8 cellular contexts compared by ENCODE assay signal in the genomic region with DNA sequence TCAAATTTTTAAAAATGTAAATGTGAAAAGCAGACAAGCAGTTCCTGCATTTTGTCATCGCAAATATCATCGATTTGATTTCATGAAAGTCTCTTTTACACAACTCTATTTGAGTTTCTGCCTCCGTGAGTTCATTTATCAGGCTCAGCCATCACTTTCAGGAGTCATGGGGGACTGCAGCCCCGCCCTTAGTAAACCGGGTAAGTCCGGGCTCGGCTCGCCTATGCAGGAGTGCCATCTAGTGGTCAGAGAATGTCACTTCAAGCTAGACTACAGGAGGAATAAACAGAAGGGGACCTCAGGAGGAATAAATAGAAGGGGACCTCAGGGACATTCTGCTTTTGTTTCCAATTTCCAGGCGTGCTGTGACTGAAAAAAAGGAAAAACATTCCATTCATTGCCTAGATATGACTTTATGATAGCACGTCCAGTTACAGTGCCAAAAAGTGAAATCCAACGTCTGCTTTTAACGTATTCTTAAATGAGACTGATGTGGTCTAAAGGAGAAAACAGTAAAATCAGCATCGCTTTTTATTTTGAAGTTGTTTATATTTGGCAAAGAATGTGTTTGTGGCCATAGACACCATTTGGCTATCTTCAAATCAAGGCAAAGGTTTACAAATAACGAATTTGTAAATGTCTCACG.
DNase-seq lines count a peak whose midpoint lies in the region; ATAC-seq lines count a peak whose summit lies in the region.

No MANE protein-coding gene starts in this region.

- peak overlapping the region in 7 of 11 experiments; percentile 43 to 80 (median 64); a peak in 8 of 22 replicates for H3K27ac ChIP-seq in BLaER1 treated with 17β-estradiol and CSF1 and Interleukin-3, amounts not matched to agents 10 nM and 100 nM
- H3K27ac ChIP-seq in duodenal mucosa (ENCODE audit: low read depth, low read length): no peak overlapping the region

- H3K36me3 ChIP-seq in BLaER1 treated with 17β-estradiol and CSF1 and Interleukin-3, amounts not matched to agents 10 nM and 100 nM: no peaks in the 10 kb centered on the region
- H3K36me3 ChIP-seq in duodenal mucosa (ENCODE audit: control insufficient read depth in 1 of 2, insufficient read depth in 2 of 2, low read length in 2 of 2): no peaks in the 10 kb centered on the region

- H3K9ac ChIP-seq in BLaER1 treated with 17β-estradiol and CSF1 and Interleukin-3, amounts not matched to agents 10 nM and 100 nM: peak overlapping the region in 5 of 11 experiments; percentile 41 to 82 (median 70); a peak in 10 of 22 replicates
- no peak overlapping the region for H3K9ac ChIP-seq in duodenal mucosa (ENCODE audit: low read depth in 1 of 2, low read length in 2 of 2)

- peak; percentile 52 for DNase-seq in GM19240 (ENCODE audit: insufficient read length, low spot score)
- DNase-seq in NCI-H748 (lab: John Stamatoyannopoulos, UW; ENCODE audit: unreplicated experiment): peak; percentile 88
- peak; percentile 62 to 71 for DNase-seq in activated CD4-positive, alpha-beta T cell treated with anti-CD3 and anti-CD28 coated beads, Interleukin-2, amount 50 U/mL, for 48 hours
- DNase-seq in medulla oblongata (ENCODE audit: extremely low spot score): peak; percentile 97
- peak; percentile 23 for DNase-seq in stimulated activated CD8-positive, alpha-beta memory T cell treated with anti-CD3 and anti-CD28 coated beads, Interleukin-12 subunit alpha, Interleukin-12 subunit beta, amount 100 ng/mL, for 4 hours (ENCODE audit: low read depth)

- H4K20me1 ChIP-seq in BLaER1 treated with 17β-estradiol and CSF1 and Interleukin-3, amounts not matched to agents 10 nM and 100 nM: no peaks in the 10 kb centered on the region

- H3K4me3 ChIP-seq in BLaER1 treated with 17β-estradiol and CSF1 and Interleukin-3, amounts not matched to agents 10 nM and 100 nM: peak overlapping the region in 4 of 10 experiments; percentile 38 to 49 (median 43); a peak in 6 of 20 replicates
- peak overlapping the region; percentile 4 to 9 for H3K4me3 ChIP-seq in duodenal mucosa (ENCODE audit: low read depth in 1 of 2, low read length in 2 of 2)

- peak; percentile 98 for ATAC-seq in HG03432 (IDR thresholded peaks at IDR 0.05; ENCODE audit: unreplicated experiment)

- H3K4me2 ChIP-seq in BLaER1 treated with 17β-estradiol and CSF1 and Interleukin-3, amounts not matched to agents 10 nM and 100 nM: peak overlapping the region; percentile 68 to 94 (median 77); a peak in 21 of 22 replicates

- peaks cover 21 to 57% (median 26%) of the 10 kb centered on the region in 10 experiments for H3K4me1 ChIP-seq in BLaER1 treated with 17β-estradiol and CSF1 and Interleukin-3, amounts not matched to agents 10 nM and 100 nM
- peaks cover 10% of the 10 kb centered on the region in 2 donors for H3K4me1 ChIP-seq in duodenal mucosa (ENCODE audit: control insufficient read depth in 1 of 2, insufficient read depth in 2 of 2, low read length in 2 of 2)

- H3K27me3 ChIP-seq in BLaER1 treated with 17β-estradiol and CSF1 and Interleukin-3, amounts not matched to agents 10 nM and 100 nM: no peaks in the 10 kb centered on the region
- no peaks in the 10 kb centered on the region for H3K27me3 ChIP-seq in duodenal mucosa (ENCODE audit: control insufficient read depth in 1 of 2, insufficient read depth in 2 of 2, low read length in 2 of 2)

- no peaks in the 10 kb centered on the region for H3K9me3 ChIP-seq in BLaER1 treated with 17β-estradiol and CSF1 and Interleukin-3, amounts not matched to agents 10 nM and 100 nM (replicated peaks in 1 of 11)
- no peaks in the 10 kb centered on the region for H3K9me3 ChIP-seq in duodenal mucosa (ENCODE audit: control insufficient read depth in 1 of 2, low read length in 2 of 2)

Comparison
In these comparisons a context has a peak if more than half of its experiments do, and no peak if none do; other contexts are left out.
1. DNase-seq: peak in every context shown above with its lines; median percentile 97 in medulla oblongata; 88 in NCI-H748; 66 in activated CD4-positive, alpha-beta T cell treated with anti-CD3 and anti-CD28 coated beads, Interleukin-2, amount 50 U/mL, for 48 hours; 52 in GM19240; 23 in stimulated activated CD8-positive, alpha-beta memory T cell treated with anti-CD3 and anti-CD28 coated beads, Interleukin-12 subunit alpha, Interleukin-12 subunit beta, amount 100 ng/mL, for 4 hours.